Comparison of ENCODE assay signal across 16 cellular contexts in the genomic region with DNA sequence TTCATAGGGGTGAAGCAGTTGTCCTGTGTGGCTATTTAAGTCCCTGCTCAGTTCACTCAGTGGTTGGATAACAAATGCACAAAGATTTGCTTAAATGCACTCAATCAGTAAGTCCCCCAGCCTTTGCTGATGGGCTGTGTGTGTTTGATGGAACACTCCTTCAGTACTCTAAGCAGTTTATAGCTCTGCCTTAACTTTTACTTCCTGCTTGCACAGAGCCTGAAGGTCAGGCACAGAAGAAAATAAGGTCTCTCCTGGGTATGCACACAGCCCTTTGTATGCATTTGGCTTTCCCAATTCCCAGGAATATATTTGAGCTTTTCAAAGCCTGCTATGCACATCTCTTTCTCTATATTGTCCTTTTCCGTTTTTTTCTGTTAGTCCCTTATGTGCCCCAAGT.
"Had no signal": no experiment of that assay in that cellular context is flagged by ENCODE, and none has a peak within 500 bp of the region (broad histone marks: within the 10 kb centered on the region; RNA-seq: fewer than 3 reads in every experiment).

No MANE protein-coding gene starts in this region.

- H3K27ac ChIP-seq: body of pancreas, esophagus muscularis mucosa, pancreas, thyroid gland, uterus had no signal

- H3K36me3 ChIP-seq: esophagus muscularis mucosa, pancreas, thyroid gland, uterus had no signal

- H3K4me1 ChIP-seq: body of pancreas, pancreas, uterus had no signal

- H3K4me3 ChIP-seq: body of pancreas, esophagus muscularis mucosa, lung, pancreas, thyroid gland, uterus had no signal

- DNase-seq: activated CD4-positive, alpha-beta T cell treated with anti-CD3 and anti-CD28 coated beads, Interleukin-2, amount 10 ng/mL, durations not matched to agents 7 days and 5 days; activated CD8-positive, alpha-beta memory T cell treated with anti-CD3 and anti-CD28 coated beads for 24 hours; activated gamma-delta T cell treated with Interleukin-2 at 50 U/mL for 16 hours; amygdala; body of pancreas; central memory CD4-positive, alpha-beta T cell; cortex of kidney; effector CD4-positive, alpha-beta T cell; midbrain; pancreas; stimulated activated naive B cell treated with anti-CD40 and anti-IgM and Interleukin-4, amounts not matched to agents 10 μg/mL and 1 μg/mL and 100 μg/mL, for 72 hours; T-helper 9 cell; thyroid gland; uterus had no signal

- FAIRE-seq: pancreas had no signal

- H3K9me3 ChIP-seq: body of pancreas, esophagus muscularis mucosa, pancreas, thyroid gland, uterus had no signal

- H3K27me3 ChIP-seq: body of pancreas, esophagus muscularis mucosa, pancreas, thyroid gland, uterus had no signal

- ATAC-seq: body of pancreas; pancreas; stimulated activated naive B cell treated with anti-CD40 and anti-IgM and Interleukin-4, amounts not matched to agents 10 μg/mL and 1 μg/mL and 100 μg/mL, for 72 hours had no signal
